Comparison of ENCODE assay signal across 19 cellular contexts in the genomic region with DNA sequence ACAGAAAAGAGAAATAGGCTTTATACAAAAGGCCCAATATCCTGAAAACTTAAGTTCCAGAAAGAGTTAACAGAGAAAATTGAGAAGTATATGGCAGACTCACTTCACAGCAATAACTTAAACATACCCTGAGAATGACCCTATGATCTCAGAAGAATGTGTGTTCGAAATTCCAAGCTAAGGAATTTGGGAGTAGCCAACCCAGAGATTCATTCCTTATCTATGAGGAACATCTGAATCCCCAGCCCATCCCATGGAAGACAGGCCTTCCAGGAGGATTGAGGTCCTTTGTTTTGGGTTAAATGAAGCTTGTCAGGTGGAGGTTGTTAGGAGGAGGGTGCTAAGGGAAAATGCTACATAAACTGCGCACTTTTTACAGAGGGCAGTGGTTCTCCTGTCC. TPM values are rescaled to one million over a fixed set of nuclear protein-coding genes. Genes with fewer than 3 reads are reported as not detected.
A peak's percentile ranks its signal among the peaks of the same experiment; 100 is the strongest.
DNase-seq lines count a peak whose midpoint lies in the region; ATAC-seq and TF ChIP-seq lines count a peak whose summit lies in the region.
"Had no signal": no experiment of that assay in that cellular context is flagged by ENCODE, and none has a peak within 500 bp of the region (broad histone marks: within the 10 kb centered on the region; RNA-seq: fewer than 3 reads in every experiment).

No MANE protein-coding gene starts in this region.

- no peaks in the 10 kb centered on the region for H3K36me3 Mint-ChIP-seq in activated CD8-positive, alpha-beta T cell treated with anti-CD3 and anti-CD28 coated beads for 36 hours (ENCODE audit: low read depth)
- no peaks in the 10 kb centered on the region for H3K36me3 Mint-ChIP-seq in activated CD8-positive, alpha-beta T cell treated with anti-CD3 and anti-CD28 coated beads, Interleukin-2, amount 10 ng/mL, durations not matched to agents 7 days and 5 days (ENCODE audit: low read depth)
- H3K36me3 Mint-ChIP-seq: CD8-positive, alpha-beta T cell had no signal

- H3K9me3 Mint-ChIP-seq in activated CD8-positive, alpha-beta T cell treated with anti-CD3 and anti-CD28 coated beads for 36 hours: no peaks in the 10 kb centered on the region
- H3K9me3 Mint-ChIP-seq in activated CD8-positive, alpha-beta T cell treated with anti-CD3 and anti-CD28 coated beads, Interleukin-2, amount 10 ng/mL, durations not matched to agents 7 days and 5 days (ENCODE audit: insufficient read depth): no peaks in the 10 kb centered on the region
- H3K9me3 Mint-ChIP-seq: activated T-helper 2 cell treated with anti-CD3 and anti-CD28 coated beads, Interferon-gamma antibody, Interleukin-2, Interleukin-4, amounts not matched to agents 10 μg/mL and 5 μg/mL and 100 μg/mL, durations not matched to agents 14 hours and 24 hours and 36 hours; CD8-positive, alpha-beta T cell had no signal

- CTCF ChIA-PET in activated CD8-positive, alpha-beta T cell treated with anti-CD3 and anti-CD28 coated beads for 36 hours (lab: Charles Lee): interaction anchor here (1.0 to 1.3 kb wide), 2 partner anchors 39 to 98 kb away, joined by 3 to 5 read pairs; no protein-coding TSS in a partner anchor
- CTCF ChIA-PET in activated CD8-positive, alpha-beta T cell treated with anti-CD3 and anti-CD28 coated beads, Interleukin-2, amount 10 ng/mL, durations not matched to agents 7 days and 5 days (lab: Charles Lee): no interaction called here
- CTCF ChIA-PET in RWPE1 (lab: Yijun Ruan, JAX): no interaction called here

- no peaks in the 10 kb centered on the region for H3K27me3 Mint-ChIP-seq in activated CD8-positive, alpha-beta T cell treated with anti-CD3 and anti-CD28 coated beads for 36 hours
- no peaks in the 10 kb centered on the region for H3K27me3 Mint-ChIP-seq in activated CD8-positive, alpha-beta T cell treated with anti-CD3 and anti-CD28 coated beads, Interleukin-2, amount 10 ng/mL, durations not matched to agents 7 days and 5 days (ENCODE audit: low read depth)

- no peak for TF ChIP-seq CTCF in activated CD8-positive, alpha-beta T cell treated with anti-CD3 and anti-CD28 coated beads for 36 hours (IDR thresholded peaks at IDR 0.05)
- TF ChIP-seq CTCF in RWPE1 (conservative IDR thresholded peaks at IDR 0.05; ENCODE audit: low read depth): no peak

- no peak for DNase-seq in activated CD8-positive, alpha-beta T cell treated with anti-CD3 and anti-CD28 coated beads for 36 hours
- no peak for DNase-seq in activated CD8-positive, alpha-beta T cell treated with anti-CD3 and anti-CD28 coated beads, Interleukin-2, amount 10 ng/mL, durations not matched to agents 7 days and 5 days
- DNase-seq in RWPE1 (ENCODE audit: low spot score) (peak; percentile 62), glomerular visceral epithelial cell (ENCODE audit: extremely low spot score) (peak; percentile 47), superior temporal gyrus (ENCODE audit: extremely low spot score) (no peak), DMS153 (lab: John Stamatoyannopoulos, UW) (no peak)
- DNase-seq: activated CD4-positive, alpha-beta T cell treated with anti-CD3 and anti-CD28 coated beads, Interleukin-2, amount 50 U/mL, for 48 hours; anterior cingulate cortex; CD8-positive, alpha-beta T cell; colonic mucosa; GF-D8; spleen; stomach had no signal

- H3K27ac ChIP-seq in RWPE1: no peak overlapping the region
- H3K27ac ChIP-seq: 22Rv1, colonic mucosa, parathyroid adenoma, SK-N-MC, spleen, stomach had no signal

- H3K4me1 Mint-ChIP-seq in activated CD8-positive, alpha-beta T cell treated with anti-CD3 and anti-CD28 coated beads for 36 hours (ENCODE audit: low read depth): peaks cover 19% of the 10 kb centered on the region
- peaks cover 8% of the 10 kb centered on the region for H3K4me1 Mint-ChIP-seq in activated CD8-positive, alpha-beta T cell treated with anti-CD3 and anti-CD28 coated beads, Interleukin-2, amount 10 ng/mL, durations not matched to agents 7 days and 5 days (ENCODE audit: low read depth)

- POLR2A ChIA-PET in activated CD8-positive, alpha-beta T cell treated with anti-CD3 and anti-CD28 coated beads for 36 hours (lab: Charles Lee): no interaction called here
- POLR2A ChIA-PET in activated CD8-positive, alpha-beta T cell treated with anti-CD3 and anti-CD28 coated beads, Interleukin-2, amount 10 ng/mL, durations not matched to agents 7 days and 5 days (lab: Charles Lee): no interaction called here
- POLR2A ChIA-PET in RWPE1 (lab: Yijun Ruan, JAX; ENCODE audit: low non-redundant PET): no interaction called here

- no peak overlapping the region for H3K4me3 Mint-ChIP-seq in activated CD8-positive, alpha-beta T cell treated with anti-CD3 and anti-CD28 coated beads for 36 hours
- H3K4me3 Mint-ChIP-seq in activated CD8-positive, alpha-beta T cell treated with anti-CD3 and anti-CD28 coated beads, Interleukin-2, amount 10 ng/mL, durations not matched to agents 7 days and 5 days: no peak overlapping the region
- H3K4me3 Mint-ChIP-seq: CD8-positive, alpha-beta T cell had no signal

- intact Hi-C loops in activated CD8-positive, alpha-beta T cell treated with anti-CD3 and anti-CD28 coated beads for 36 hours (cut with micrococcal nuclease): loop anchor here (10.0 kb wide), 1 partner anchor 89 kb away; no protein-coding TSS in a partner anchor

- no peak for ATAC-seq in activated CD8-positive, alpha-beta T cell treated with anti-CD3 and anti-CD28 coated beads for 36 hours
- no peak for ATAC-seq in activated CD8-positive, alpha-beta T cell treated with anti-CD3 and anti-CD28 coated beads, Interleukin-2, amount 10 ng/mL, durations not matched to agents 7 days and 5 days
- no peak for ATAC-seq in HG02973 (IDR thresholded peaks at IDR 0.05; ENCODE audit: unreplicated experiment)
- no peak for ATAC-seq in HG02798 (IDR thresholded peaks at IDR 0.05; ENCODE audit: poor library complexity, unreplicated experiment)
- ATAC-seq: CD8-positive, alpha-beta T cell had no signal

- H3K27ac Mint-ChIP-seq in activated CD8-positive, alpha-beta T cell treated with anti-CD3 and anti-CD28 coated beads for 36 hours: peak overlapping the region; percentile 43
- H3K27ac Mint-ChIP-seq in activated CD8-positive, alpha-beta T cell treated with anti-CD3 and anti-CD28 coated beads, Interleukin-2, amount 10 ng/mL, durations not matched to agents 7 days and 5 days: no peak overlapping the region
- H3K27ac Mint-ChIP-seq: activated T-helper 2 cell treated with anti-CD3 and anti-CD28 coated beads, Interferon-gamma antibody, Interleukin-2, Interleukin-4, amounts not matched to agents 10 μg/mL and 5 μg/mL and 100 μg/mL, durations not matched to agents 14 hours and 24 hours and 36 hours; CD8-positive, alpha-beta T cell had no signal

RNA-seq across cellular contexts. Expression of a gene that starts 7.5 kb away (rescaled TPM):
- 10 to 100 TPM; 13.2 to 13.4 TPM for total RNA-seq in activated CD8-positive, alpha-beta T cell treated with anti-CD3 and anti-CD28 coated beads for 36 hours
- 1 to 10 TPM; 2.1 to 2.8 TPM for total RNA-seq in activated CD8-positive, alpha-beta T cell treated with anti-CD3 and anti-CD28 coated beads, Interleukin-2, amount 10 ng/mL, durations not matched to agents 7 days and 5 days

Comparison
In these comparisons a context has a peak if more than half of its experiments do, and no peak if none do; other contexts are left out.
1. DNase-seq: peak in RWPE1 (single experiment) and glomerular visceral epithelial cell (single experiment); none in activated CD8-positive, alpha-beta T cell treated with anti-CD3 and anti-CD28 coated beads for 36 hours (single experiment), activated CD8-positive, alpha-beta T cell treated with anti-CD3 and anti-CD28 coated beads, Interleukin-2, amount 10 ng/mL, durations not matched to agents 7 days and 5 days (single experiment), superior temporal gyrus (single experiment) and DMS153 (single experiment).